ENCODE assay signal across 16 cellular contexts in genomic region chr11:44731685-44732411, GRCh38. TPM values are rescaled to one million over a fixed set of nuclear protein-coding genes. Genes with fewer than 3 reads are reported as not detected.
DNase-seq lines count a peak whose midpoint lies in the region; ATAC-seq and TF ChIP-seq lines count a peak whose summit lies in the region.
"Had no signal": no experiment of that assay in that cellular context is flagged by ENCODE, and none has a peak within 500 bp of the region (broad histone marks: within the 10 kb centered on the region; RNA-seq: fewer than 3 reads in every experiment).

No MANE protein-coding gene starts in this region.

- H3K4me1 Mint-ChIP-seq in endodermal cell: peaks cover 24% of the 10 kb centered on the region

- H3K27ac ChIP-seq in A673 (ENCODE audit: low read depth, low read length, poor library complexity, severe bottlenecking) (peak overlapping the region; percentile 58), endodermal cell (ENCODE audit: low read depth, low read length) (no peak overlapping the region), muscle layer of colon (ENCODE audit: low read depth, low read length) (peak overlapping the region; percentile 28), psoas muscle (no peak overlapping the region)

- BruUV-seq in A673 (replicated peaks; lab: Mats Ljungman, UMichigan): no TSS peak

- POLR2A ChIA-PET in A673 (lab: Charles Lee; ENCODE audit: low non-redundant PET): no interaction called here

- TF ChIP-seq CTCF in A673 (conservative IDR thresholded peaks at IDR 0.05; ENCODE audit: low read depth, low read length) (no peak), endodermal cell (conservative IDR thresholded peaks at IDR 0.05) (no peak), psoas muscle (IDR thresholded peaks at IDR 0.05) (no peak)

- no peaks in the 10 kb centered on the region for H3K36me3 ChIP-seq in A673 (ENCODE audit: insufficient read depth, low read length, poor library complexity, severe bottlenecking)
- no peaks in the 10 kb centered on the region for H3K36me3 ChIP-seq in endodermal cell (ENCODE audit: control insufficient read depth, insufficient read depth, low read length)
- peaks cover 4% of the 10 kb centered on the region for H3K36me3 ChIP-seq in muscle layer of colon (ENCODE audit: insufficient read depth, low read length)
- H3K36me3 ChIP-seq in psoas muscle (ENCODE audit: insufficient read depth in 1 of 2, low read depth in 1 of 2): no peaks in the 10 kb centered on the region
- H3K36me3 ChIP-seq: MG63 had no signal

- H3K4me3 Mint-ChIP-seq in endodermal cell: no peak overlapping the region
- H3K4me3 Mint-ChIP-seq: activated CD4-positive, alpha-beta memory T cell treated with anti-CD3 and anti-CD28 coated beads for 36 hours; central memory CD8-positive, alpha-beta T cell had no signal

- no peaks in the 10 kb centered on the region for H3K9me3 ChIP-seq in A673 (ENCODE audit: low read depth, low read length, poor library complexity, severe bottlenecking)
- H3K9me3 ChIP-seq in endodermal cell (ENCODE audit: control insufficient read depth, low read length): no peaks in the 10 kb centered on the region
- no peaks in the 10 kb centered on the region for H3K9me3 ChIP-seq in muscle layer of colon (ENCODE audit: low read length)
- no peaks in the 10 kb centered on the region for H3K9me3 ChIP-seq in psoas muscle
- H3K9me3 ChIP-seq: Caco-2, MG63 had no signal

- peaks cover 41% of the 10 kb centered on the region for H3K27me3 Mint-ChIP-seq in endodermal cell (ENCODE audit: insufficient read depth)
- H3K27me3 Mint-ChIP-seq: activated CD4-positive, alpha-beta memory T cell treated with anti-CD3 and anti-CD28 coated beads for 36 hours; central memory CD8-positive, alpha-beta T cell had no signal

- no peaks in the 10 kb centered on the region for H3K27me3 ChIP-seq in A673 (replicated peaks; ENCODE audit: insufficient read depth, low read depth, low read length, poor library complexity)
- H3K27me3 ChIP-seq in endodermal cell (ENCODE audit: control insufficient read depth, insufficient read depth, low read length, poor library complexity, severe bottlenecking): no peaks in the 10 kb centered on the region
- H3K27me3 ChIP-seq in muscle layer of colon (ENCODE audit: control insufficient read depth in 1 of 2, insufficient read depth in 2 of 2, low read length in 2 of 2): no peaks in the 10 kb centered on the region
- peaks cover 0 to 36% (median 2%) of the 10 kb centered on the region in 3 donors for H3K27me3 ChIP-seq in psoas muscle (ENCODE audit: insufficient read depth in 3 of 3, low read length in 2 of 3)
- H3K27me3 ChIP-seq: MG63 had no signal

- H3K4me1 ChIP-seq in A673 (ENCODE audit: insufficient read depth, low read length, poor library complexity, severe bottlenecking): peaks cover 32% of the 10 kb centered on the region
- no peaks in the 10 kb centered on the region for H3K4me1 ChIP-seq in endodermal cell (ENCODE audit: control insufficient read depth, insufficient read depth, low read length)
- peaks cover 66% of the 10 kb centered on the region for H3K4me1 ChIP-seq in muscle layer of colon (ENCODE audit: insufficient read depth, low read length)
- no peaks in the 10 kb centered on the region for H3K4me1 ChIP-seq in psoas muscle
- H3K4me1 ChIP-seq: Caco-2 had no signal

- H3K9ac ChIP-seq in endodermal cell (ENCODE audit: extremely low read depth, low read length, poor library complexity, severe bottlenecking) (no peak overlapping the region), muscle layer of colon (ENCODE audit: low read length) (no peak overlapping the region)

- peaks cover 6% of the 10 kb centered on the region for H3K9me3 Mint-ChIP-seq in endodermal cell
- H3K9me3 Mint-ChIP-seq: activated CD4-positive, alpha-beta memory T cell treated with anti-CD3 and anti-CD28 coated beads for 36 hours; central memory CD8-positive, alpha-beta T cell had no signal

- H3K27ac Mint-ChIP-seq in endodermal cell: no peak overlapping the region
- H3K27ac Mint-ChIP-seq: activated CD4-positive, alpha-beta memory T cell treated with anti-CD3 and anti-CD28 coated beads for 36 hours; progenitor cell of endocrine pancreas had no signal

- no peak for ATAC-seq in HG02938 (IDR thresholded peaks at IDR 0.05; ENCODE audit: unreplicated experiment)
- ATAC-seq in psoas muscle: no peak

- intact Hi-C loops in A673 (cut with micrococcal nuclease; ENCODE audit: unreplicated experiment) (no loop called here), psoas muscle (cut with DNase I) (no loop called here)

- peaks cover 3% of the 10 kb centered on the region for H3K36me3 Mint-ChIP-seq in endodermal cell (ENCODE audit: low read depth)
- H3K36me3 Mint-ChIP-seq: activated CD4-positive, alpha-beta memory T cell treated with anti-CD3 and anti-CD28 coated beads for 36 hours had no signal

- DNase-seq in A673 (ENCODE audit: low spot score) (peak; percentile 58), NCI-H446 (lab: John Stamatoyannopoulos, UW) (peak; percentile 43 to 81), endodermal cell (peak; percentile 74), NCI-H128 (lab: John Stamatoyannopoulos, UW; ENCODE audit: unreplicated experiment) (no peak), CD1c-positive myeloid dendritic cell (ENCODE audit: extremely low spot score) (no peak), psoas muscle (no peak)
- DNase-seq: activated CD4-positive, alpha-beta memory T cell treated with anti-CD3 and anti-CD28 coated beads for 36 hours; activated T-cell treated with anti-CD3 and anti-CD28 coated beads, Interleukin-2, amount 50 U/mL, for 48 hours; Caco-2; kidney glomerular epithelial cell; MG63; NCI-H2081 had no signal

- WGBS in endodermal cell (ENCODE audit: insufficient coverage in 1 of 2, insufficient read length in 1 of 2), 2 experiments: 80 to 91% methylated on average over 7 to 11 of the region's 11 CpGs
- WGBS in psoas muscle, 3 donors: 47 to 52% (median 50%) methylated on average over 11 of the region's 11 CpGs

- CTCF ChIA-PET in A673 (lab: Charles Lee): no interaction called here

- H3K4me3 ChIP-seq in A673 (ENCODE audit: low read depth, low read length, poor library complexity, severe bottlenecking): no peak overlapping the region
- no peak overlapping the region for H3K4me3 ChIP-seq in endodermal cell (ENCODE audit: low read length)
- H3K4me3 ChIP-seq in muscle layer of colon (ENCODE audit: low read depth in 1 of 2, low read length in 2 of 2): peak overlapping the region in 1 of 2 donors; percentile 36
- H3K4me3 ChIP-seq in psoas muscle: no peak overlapping the region
- H3K4me3 ChIP-seq: MG63 had no signal

RNA-seq across cellular contexts. Expression of gene TSPAN18, which starts 5.1 kb away (rescaled TPM):
- total RNA-seq in A673 (2021) (2.8 and 5.8 TPM in 2 replicates), endodermal cell (10 to 100 TPM; 28.0 to 28.7 TPM), psoas muscle (10 to 100 TPM in 1 of 4 donors, 1 to 10 TPM in 3; 8.0 to 21.7 (median 9.2) TPM)
- 96.1 TPM for polyA plus RNA-seq in endodermal cell (2013, experiment 1 of 2)
- 74.6 TPM for polyA plus RNA-seq in endodermal cell (2013, experiment 2 of 2)
- polyA plus RNA-seq in psoas muscle: 1 to 10 TPM; 5.2 to 5.8 (median 5.3) TPM

Comparison
In these comparisons a context has a peak if more than half of its experiments do, and no peak if none do; other contexts are left out.
1. DNase-seq: peak in A673 (single experiment), NCI-H446 (2 of 2) and endodermal cell (single experiment); none in NCI-H128 (single experiment), CD1c-positive myeloid dendritic cell (single experiment) and psoas muscle (0 of 2).
2. H3K27ac ChIP-seq: peak in A673 (single experiment) and muscle layer of colon (single experiment); none in endodermal cell (single experiment) and psoas muscle (single experiment).